1 cellular context compared by ENCODE assay signal in genomic region chr5:66143473-66144073, GRCh38.
A peak's percentile ranks its signal among the peaks of the same experiment; 100 is the strongest.
TF ChIP-seq lines count a peak whose summit lies in the region.

No MANE protein-coding gene starts in this region.

TF ChIP-seq in GM12878, 131 proteins besides CTCF, POLR2A, EP300 and RAD21 (continued from another document):
- TF ChIP-seq MTA3 (IDR thresholded peaks at IDR 0.05; ENCODE audit: borderline replicate concordance, low read length), result peak; percentile 12; the same call in 1 of the 2 replicates
- TF ChIP-seq, protein P1, sequence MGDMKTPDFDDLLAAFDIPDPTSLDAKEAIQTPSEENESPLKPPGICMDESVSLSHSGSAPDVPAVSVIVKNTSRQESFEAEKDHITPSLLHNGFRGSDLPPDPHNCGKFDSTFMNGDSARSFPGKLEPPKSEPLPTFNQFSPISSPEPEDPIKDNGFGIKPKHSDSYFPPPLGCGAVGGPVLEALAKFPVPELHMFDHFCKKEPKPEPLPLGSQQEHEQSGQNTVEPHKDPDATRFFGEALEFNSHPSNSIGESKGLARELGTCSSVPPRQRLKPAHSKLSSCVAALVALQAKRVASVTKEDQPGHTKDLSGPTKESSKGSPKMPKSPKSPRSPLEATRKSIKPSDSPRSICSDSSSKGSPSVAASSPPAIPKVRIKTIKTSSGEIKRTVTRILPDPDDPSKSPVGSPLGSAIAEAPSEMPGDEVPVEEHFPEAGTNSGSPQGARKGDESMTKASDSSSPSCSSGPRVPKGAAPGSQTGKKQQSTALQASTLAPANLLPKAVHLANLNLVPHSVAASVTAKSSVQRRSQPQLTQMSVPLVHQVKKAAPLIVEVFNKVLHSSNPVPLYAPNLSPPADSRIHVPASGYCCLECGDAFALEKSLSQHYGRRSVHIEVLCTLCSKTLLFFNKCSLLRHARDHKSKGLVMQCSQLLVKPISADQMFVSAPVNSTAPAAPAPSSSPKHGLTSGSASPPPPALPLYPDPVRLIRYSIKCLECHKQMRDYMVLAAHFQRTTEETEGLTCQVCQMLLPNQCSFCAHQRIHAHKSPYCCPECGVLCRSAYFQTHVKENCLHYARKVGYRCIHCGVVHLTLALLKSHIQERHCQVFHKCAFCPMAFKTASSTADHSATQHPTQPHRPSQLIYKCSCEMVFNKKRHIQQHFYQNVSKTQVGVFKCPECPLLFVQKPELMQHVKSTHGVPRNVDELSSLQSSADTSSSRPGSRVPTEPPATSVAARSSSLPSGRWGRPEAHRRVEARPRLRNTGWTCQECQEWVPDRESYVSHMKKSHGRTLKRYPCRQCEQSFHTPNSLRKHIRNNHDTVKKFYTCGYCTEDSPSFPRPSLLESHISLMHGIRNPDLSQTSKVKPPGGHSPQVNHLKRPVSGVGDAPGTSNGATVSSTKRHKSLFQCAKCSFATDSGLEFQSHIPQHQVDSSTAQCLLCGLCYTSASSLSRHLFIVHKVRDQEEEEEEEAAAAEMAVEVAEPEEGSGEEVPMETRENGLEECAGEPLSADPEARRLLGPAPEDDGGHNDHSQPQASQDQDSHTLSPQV (IDR thresholded peaks at IDR 0.05), result no peak
